ENCODE assay signal across 8 cellular contexts in genomic region chr10:104353325-104354048, GRCh38. TPM values are rescaled to one million over a fixed set of nuclear protein-coding genes. Genes with fewer than 3 reads are reported as not detected.
DNase-seq lines count a peak whose midpoint lies in the region; ATAC-seq and TF ChIP-seq lines count a peak whose summit lies in the region.

A gene with protein sequence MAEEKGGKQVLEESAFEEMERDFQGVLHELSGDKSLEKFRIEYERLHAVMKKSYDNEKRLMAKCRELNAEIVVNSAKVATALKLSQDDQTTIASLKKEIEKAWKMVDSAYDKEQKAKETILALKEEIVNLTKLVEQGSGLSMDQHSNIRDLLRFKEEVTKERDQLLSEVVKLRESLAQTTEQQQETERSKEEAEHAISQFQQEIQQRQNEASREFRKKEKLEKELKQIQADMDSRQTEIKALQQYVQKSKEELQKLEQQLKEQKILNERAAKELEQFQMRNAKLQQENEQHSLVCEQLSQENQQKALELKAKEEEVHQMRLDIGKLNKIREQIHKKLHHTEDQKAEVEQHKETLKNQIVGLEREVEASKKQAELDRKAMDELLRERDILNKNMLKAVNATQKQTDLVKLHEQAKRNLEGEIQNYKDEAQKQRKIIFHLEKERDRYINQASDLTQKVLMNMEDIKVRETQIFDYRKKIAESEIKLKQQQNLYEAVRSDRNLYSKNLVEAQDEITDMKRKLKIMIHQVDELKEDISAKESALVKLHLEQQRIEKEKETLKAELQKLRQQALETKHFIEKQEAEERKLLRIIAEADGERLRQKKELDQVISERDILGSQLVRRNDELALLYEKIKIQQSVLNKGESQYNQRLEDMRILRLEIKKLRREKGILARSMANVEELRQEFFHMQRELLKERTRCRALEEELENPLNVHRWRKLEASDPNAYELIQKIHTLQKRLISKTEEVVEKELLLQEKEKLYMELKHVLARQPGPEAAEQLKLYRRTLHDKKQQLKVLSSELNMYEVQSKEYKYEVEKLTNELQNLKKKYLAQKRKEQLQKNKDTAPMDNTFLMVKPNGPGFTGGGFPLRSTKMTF (plus strand): TSS chr10:104353833. CDS start chr10:104353898, 65 bp downstream.

- no peaks in the 10 kb centered on the region for H3K9me3 ChIP-seq in breast epithelium

- no peaks in the 10 kb centered on the region for H3K27me3 ChIP-seq in breast epithelium

- TF ChIP-seq CTCF in VCaP (conservative IDR thresholded peaks at IDR 0.05): peak; percentile 80
- TF ChIP-seq CTCF in breast epithelium (IDR thresholded peaks at IDR 0.05): peak; percentile 34 to 48 (median 46)

- H3K27ac ChIP-seq in VCaP (peak within 1 kb of the TSS; percentile 33; the same call in 1 of the 2 replicates), breast epithelium (peak within 1 kb of the TSS in 1 of 2 donors; percentile 21)

- intact Hi-C loops in breast epithelium (cut with DNase I; ENCODE audit: low total_unique reads): no loop called here

- no peak for TF ChIP-seq POLR2A in breast epithelium (IDR thresholded peaks at IDR 0.05)

- no peaks in the 10 kb centered on the region for H3K36me3 ChIP-seq in breast epithelium

- no peaks in the 10 kb centered on the region for H3K4me1 ChIP-seq in breast epithelium

- peak within 1 kb of the TSS; percentile 23 to 63 (median 48) for H3K4me3 ChIP-seq in breast epithelium

- DNase-seq in A172 (ENCODE audit: low spot score) (peak; percentile 84), NCI-H2107 (lab: John Stamatoyannopoulos, UW) (peak; percentile 49), breast epithelium (ENCODE audit: low spot score in 2 of 2) (peak; percentile 87 to 94), iris pigment epithelial cell (ENCODE audit: low read depth) (peak; percentile 85)
- peak; percentile 77 to 85 for DNase-seq in stimulated activated CD4-positive, alpha-beta T cell treated with anti-CD3 and anti-CD28 coated beads, Interleukin-15, amount 100 ng/mL, for 1 hour (ENCODE audit: low read depth in 1 of 2, low spot score in 1 of 2)

- ATAC-seq in GM18867 (IDR thresholded peaks at IDR 0.05; ENCODE audit: unreplicated experiment): peak; percentile 50
- peak; percentile 51 for ATAC-seq in HG03066 (IDR thresholded peaks at IDR 0.05; ENCODE audit: low read depth, unreplicated experiment)

RNA-seq across cellular contexts. Expression of the gene that starts here (rescaled TPM):
- 0.74 and 0.83 TPM in 2 replicates for total RNA-seq in A172 (2014; rRNA removed; shearing (Covaris generic))
- total RNA-seq in breast epithelium: under 1 TPM; 0.16 to 0.98 (median 0.88) TPM

Comparison
In these comparisons a context has a peak if more than half of its experiments do, and no peak if none do; other contexts are left out.
1. Peak in DNase-seq in A172; RNA of the gene not detected or under 1 TPM.
2. Peak in DNase-seq and H3K4me3 ChIP-seq in breast epithelium; RNA of the gene not detected or under 1 TPM.